Comparison of ENCODE assay signal across 1 cellular context in the genomic region with DNA sequence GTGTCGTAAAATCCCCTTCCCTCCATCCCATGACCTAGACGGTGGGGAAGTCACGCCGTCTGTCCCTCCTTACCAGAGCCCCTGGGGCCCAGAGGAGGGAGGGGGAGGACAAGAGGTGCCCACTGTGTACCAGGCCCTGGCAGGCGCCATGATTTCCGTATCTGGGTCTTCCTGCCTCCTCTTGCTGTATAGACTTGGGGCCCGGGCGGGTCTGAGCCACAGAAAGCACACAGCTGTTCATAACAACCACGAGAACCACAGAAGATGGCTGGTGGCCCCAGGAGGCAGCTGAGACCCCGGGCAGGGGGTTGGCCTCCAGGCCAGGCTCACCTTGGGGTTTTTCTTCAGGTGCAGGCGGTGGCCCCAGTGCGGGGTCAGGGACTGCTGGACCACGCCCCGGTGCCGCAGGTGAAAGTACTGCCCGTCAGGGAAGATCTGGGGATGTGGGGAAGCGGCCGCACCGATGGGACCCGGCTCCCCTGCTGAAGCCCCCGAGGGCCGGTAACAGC.
TF ChIP-seq lines count a peak whose summit lies in the region.

No MANE protein-coding gene starts in this region.

TF ChIP-seq in SK-N-SH treated with all-trans-retinoic acid at 6 μM for 48 hours, 23 proteins besides CTCF, POLR2A, EP300 and RAD21 (continued from another document):
- TF ChIP-seq, protein P1, sequence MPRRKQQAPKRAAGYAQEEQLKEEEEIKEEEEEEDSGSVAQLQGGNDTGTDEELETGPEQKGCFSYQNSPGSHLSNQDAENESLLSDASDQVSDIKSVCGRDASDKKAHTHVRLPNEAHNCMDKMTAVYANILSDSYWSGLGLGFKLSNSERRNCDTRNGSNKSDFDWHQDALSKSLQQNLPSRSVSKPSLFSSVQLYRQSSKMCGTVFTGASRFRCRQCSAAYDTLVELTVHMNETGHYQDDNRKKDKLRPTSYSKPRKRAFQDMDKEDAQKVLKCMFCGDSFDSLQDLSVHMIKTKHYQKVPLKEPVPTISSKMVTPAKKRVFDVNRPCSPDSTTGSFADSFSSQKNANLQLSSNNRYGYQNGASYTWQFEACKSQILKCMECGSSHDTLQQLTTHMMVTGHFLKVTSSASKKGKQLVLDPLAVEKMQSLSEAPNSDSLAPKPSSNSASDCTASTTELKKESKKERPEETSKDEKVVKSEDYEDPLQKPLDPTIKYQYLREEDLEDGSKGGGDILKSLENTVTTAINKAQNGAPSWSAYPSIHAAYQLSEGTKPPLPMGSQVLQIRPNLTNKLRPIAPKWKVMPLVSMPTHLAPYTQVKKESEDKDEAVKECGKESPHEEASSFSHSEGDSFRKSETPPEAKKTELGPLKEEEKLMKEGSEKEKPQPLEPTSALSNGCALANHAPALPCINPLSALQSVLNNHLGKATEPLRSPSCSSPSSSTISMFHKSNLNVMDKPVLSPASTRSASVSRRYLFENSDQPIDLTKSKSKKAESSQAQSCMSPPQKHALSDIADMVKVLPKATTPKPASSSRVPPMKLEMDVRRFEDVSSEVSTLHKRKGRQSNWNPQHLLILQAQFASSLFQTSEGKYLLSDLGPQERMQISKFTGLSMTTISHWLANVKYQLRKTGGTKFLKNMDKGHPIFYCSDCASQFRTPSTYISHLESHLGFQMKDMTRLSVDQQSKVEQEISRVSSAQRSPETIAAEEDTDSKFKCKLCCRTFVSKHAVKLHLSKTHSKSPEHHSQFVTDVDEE (CRISPR knock-in tag; IDR thresholded peaks at IDR 0.05) = no peak
- TF ChIP-seq ZNF70 (CRISPR knock-in tag; IDR thresholded peaks at IDR 0.05) = no peak
